ENCODE assay signal across 18 cellular contexts in genomic region chr2:109193807-109194702, GRCh38.
A peak's percentile ranks its signal among the peaks of the same experiment; 100 is the strongest.
DNase-seq lines count a peak whose midpoint lies in the region; ATAC-seq and TF ChIP-seq lines count a peak whose summit lies in the region.
"Had no signal": no experiment of that assay in that cellular context is flagged by ENCODE, and none has a peak within 500 bp of the region (broad histone marks: within the 10 kb centered on the region; RNA-seq: fewer than 3 reads in every experiment).

No MANE protein-coding gene starts in this region.

- no peak overlapping the region for H3K27ac Mint-ChIP-seq in activated CD4-positive, alpha-beta memory T cell treated with anti-CD3 and anti-CD28 coated beads for 36 hours
- H3K27ac Mint-ChIP-seq: activated naive CD4-positive, alpha-beta T cell treated with anti-CD3 and anti-CD28 coated beads, Interleukin-2, amount 50 U/mL, for 72 hours; activated T-cell treated with anti-CD3 and anti-CD28 coated beads, Interleukin-2, amount 50 U/mL, for 72 hours had no signal

- DNase-seq in Jurkat, Clone E6-1 (ENCODE audit: low read depth, low spot score): peak; percentile 21
- DNase-seq in left lung (no peak), sciatic nerve (ENCODE audit: low spot score) (no peak), caudate nucleus (lab: John Stamatoyannopoulos, UW) (no peak)
- no peak for DNase-seq in activated CD4-positive, alpha-beta memory T cell treated with anti-CD3 and anti-CD28 coated beads for 36 hours
- DNase-seq: activated CD4-positive, alpha-beta T cell treated with anti-CD3 and anti-CD28 coated beads, Interleukin-2, amount 50 U/mL, for 4 hours; activated T-cell treated with anti-CD3 and anti-CD28 coated beads, Interleukin-2, amount 50 U/mL, for 72 hours; body of pancreas; COR-L47; dermis blood vessel endothelial cell; MV-4-11; NCI-H2029 treated with DMSO at 0.1 percent for 48 hours; spleen had no signal

- intact Hi-C loops in left lung (cut with DNase I) (no loop called here), sciatic nerve (cut with DNase I) (no loop called here)
- intact Hi-C loops in activated CD4-positive, alpha-beta memory T cell treated with anti-CD3 and anti-CD28 coated beads for 36 hours (cut with micrococcal nuclease): no loop called here

- H3K27ac ChIP-seq in BLaER1 (no peak overlapping the region), gastroesophageal sphincter (no peak overlapping the region), left lung (no peak overlapping the region), caudate nucleus (ENCODE audit: low read depth, low read length) (no peak overlapping the region)
- H3K27ac ChIP-seq: body of pancreas, parathyroid adenoma, spleen had no signal

- H3K4me1 Mint-ChIP-seq in activated CD4-positive, alpha-beta memory T cell treated with anti-CD3 and anti-CD28 coated beads for 36 hours (ENCODE audit: low read depth): no peaks in the 10 kb centered on the region

- TF ChIP-seq CTCF in gastroesophageal sphincter (IDR thresholded peaks at IDR 0.05): no peak
- TF ChIP-seq CTCF in left lung (IDR thresholded peaks at IDR 0.05): no peak

- TF ChIP-seq EP300 in gastroesophageal sphincter (IDR thresholded peaks at IDR 0.05): no peak

- H3K4me1 ChIP-seq in BLaER1: peaks cover 77% of the 10 kb centered on the region
- H3K4me1 ChIP-seq in gastroesophageal sphincter: peaks cover 0 to 37% (median 0%) of the 10 kb centered on the region in 3 donors
- no peaks in the 10 kb centered on the region for H3K4me1 ChIP-seq in left lung
- H3K4me1 ChIP-seq: parathyroid adenoma had no signal

- H3K4me3 ChIP-seq in BLaER1 (no peak overlapping the region), gastroesophageal sphincter (no peak overlapping the region), left lung (no peak overlapping the region)
- no peak overlapping the region for H3K4me3 ChIP-seq in Jurkat, Clone E6-1 (ENCODE audit: low read length)
- H3K4me3 ChIP-seq: body of pancreas, spleen had no signal

- no peak overlapping the region for H3K4me3 Mint-ChIP-seq in activated CD4-positive, alpha-beta memory T cell treated with anti-CD3 and anti-CD28 coated beads for 36 hours
- H3K4me3 Mint-ChIP-seq: activated T-cell treated with anti-CD3 and anti-CD28 coated beads, Interleukin-2, amount 50 U/mL, for 72 hours had no signal

- no peak for TF ChIP-seq POLR2A in gastroesophageal sphincter (IDR thresholded peaks at IDR 0.05)

- POLR2A ChIA-PET in activated CD4-positive, alpha-beta memory T cell treated with anti-CD3 and anti-CD28 coated beads for 36 hours (lab: Charles Lee): no interaction called here

- 60 to 70% methylated on average over 3 to 6 of the region's 17 CpGs for whole genome bisulfite sequencing in gastroesophageal sphincter (ENCODE audit: low coverage in 1 of 2), 2 donors

- CTCF ChIA-PET in activated CD4-positive, alpha-beta memory T cell treated with anti-CD3 and anti-CD28 coated beads for 36 hours (lab: Charles Lee): no interaction called here

- H3K9me3 Mint-ChIP-seq in activated CD4-positive, alpha-beta memory T cell treated with anti-CD3 and anti-CD28 coated beads for 36 hours: no peaks in the 10 kb centered on the region
- H3K9me3 Mint-ChIP-seq: activated naive CD4-positive, alpha-beta T cell treated with anti-CD3 and anti-CD28 coated beads, Interleukin-2, amount 50 U/mL, for 72 hours; activated T-cell treated with anti-CD3 and anti-CD28 coated beads, Interleukin-2, amount 50 U/mL, for 72 hours had no signal

- no peaks in the 10 kb centered on the region for H3K36me3 Mint-ChIP-seq in activated CD4-positive, alpha-beta memory T cell treated with anti-CD3 and anti-CD28 coated beads for 36 hours
- H3K36me3 Mint-ChIP-seq: activated naive CD4-positive, alpha-beta T cell treated with anti-CD3 and anti-CD28 coated beads, Interleukin-2, amount 50 U/mL, for 72 hours had no signal

- H3K27me3 Mint-ChIP-seq in activated CD4-positive, alpha-beta memory T cell treated with anti-CD3 and anti-CD28 coated beads for 36 hours: peaks cover 13% of the 10 kb centered on the region

- no peak overlapping the region for H3K9ac ChIP-seq in BLaER1
- H3K9ac ChIP-seq: parathyroid adenoma had no signal

- ATAC-seq in GM19395 (IDR thresholded peaks at IDR 0.05; ENCODE audit: unreplicated experiment): peak; percentile 75
- peak; percentile 50 for ATAC-seq in gastroesophageal sphincter
- ATAC-seq in left lung: no peak
- no peak for ATAC-seq in sciatic nerve
- ATAC-seq: activated naive CD4-positive, alpha-beta T cell treated with anti-CD3 and anti-CD28 coated beads, Interleukin-2, amount 50 U/mL, for 72 hours; activated T-cell treated with anti-CD3 and anti-CD28 coated beads, Interleukin-2, amount 50 U/mL, for 72 hours; body of pancreas had no signal

- peak overlapping the region; percentile 78 for H3K4me2 ChIP-seq in BLaER1

- peaks cover 98% of the 10 kb centered on the region for H4K20me1 ChIP-seq in BLaER1

- H3K9me3 ChIP-seq in BLaER1 (no peaks in the 10 kb centered on the region), gastroesophageal sphincter (no peaks in the 10 kb centered on the region), left lung (no peaks in the 10 kb centered on the region)
- H3K9me3 ChIP-seq: body of pancreas, spleen had no signal

- peaks cover 18% of the 10 kb centered on the region; the same call in 1 of the 2 replicates for H3K27me3 ChIP-seq in BLaER1
- H3K27me3 ChIP-seq in gastroesophageal sphincter: no peaks in the 10 kb centered on the region
- no peaks in the 10 kb centered on the region for H3K27me3 ChIP-seq in left lung
- H3K27me3 ChIP-seq: body of pancreas, spleen had no signal

- H3K36me3 ChIP-seq in BLaER1: no peaks in the 10 kb centered on the region
- no peaks in the 10 kb centered on the region for H3K36me3 ChIP-seq in gastroesophageal sphincter
- no peaks in the 10 kb centered on the region for H3K36me3 ChIP-seq in left lung
- H3K36me3 ChIP-seq: spleen had no signal

Comparison
In these comparisons a context has a peak if more than half of its experiments do, and no peak if none do; other contexts are left out.
1. ATAC-seq: peak in GM19395 (single experiment) and gastroesophageal sphincter (single experiment); none in left lung (single experiment) and sciatic nerve (single experiment).